Comparison of ENCODE assay signal across 8 cellular contexts in genomic region chr17:1267471-1267947, GRCh38. TPM values are rescaled to one million over a fixed set of nuclear protein-coding genes. Genes with fewer than 3 reads are reported as not detected.
A peak's percentile ranks its signal among the peaks of the same experiment; 100 is the strongest.
DNase-seq lines count a peak whose midpoint lies in the region; ATAC-seq and TF ChIP-seq lines count a peak whose summit lies in the region.

No MANE protein-coding gene starts in this region.

- ATAC-seq in GM18520 (IDR thresholded peaks at IDR 0.05; ENCODE audit: unreplicated experiment), result no peak

- H3K4me1 ChIP-seq in mesodermal cell (ENCODE audit: control insufficient read depth, insufficient read depth, low read length, poor library complexity, severe bottlenecking), result peaks cover 4% of the 10 kb centered on the region

- no peaks in the 10 kb centered on the region for H3K9me3 ChIP-seq in mesodermal cell (ENCODE audit: control insufficient read depth, low read length)

- TF ChIP-seq CTCF in AG10803 (conservative IDR thresholded peaks at IDR 0.05; ENCODE audit: low read length), result no peak
- no peak for TF ChIP-seq CTCF in LNCaP clone FGC (IDR thresholded peaks at IDR 0.05; ENCODE audit: control insufficient read depth, extremely low read depth, insufficient read depth)
- no peak for TF ChIP-seq CTCF in chondrocyte (IDR thresholded peaks at IDR 0.05)

- no peak overlapping the region for H3K27ac ChIP-seq in mesodermal cell (ENCODE audit: low read depth, low read length, severe bottlenecking)

- H3K4me3 ChIP-seq in AG10803 (ENCODE audit: low read length), result peak overlapping the region; percentile 72
- peak overlapping the region; percentile 78 for H3K4me3 ChIP-seq in LNCaP clone FGC (ENCODE audit: low read depth, low read length)
- peak overlapping the region; percentile 50 for H3K4me3 ChIP-seq in mesodermal cell (ENCODE audit: extremely low read depth, insufficient read depth, low read length, poor library complexity, severe bottlenecking)

- H3K4me1 Mint-ChIP-seq in chondrocyte (ENCODE audit: low read depth), result peaks cover 8% of the 10 kb centered on the region

- no peaks in the 10 kb centered on the region for H3K36me3 ChIP-seq in mesodermal cell (ENCODE audit: control insufficient read depth, insufficient read depth, low read length)

- DNase-seq in AG10803 (ENCODE audit: low read depth) (peak; percentile 20), LNCaP clone FGC (ENCODE audit: low read depth) (no peak), chondrocyte (ENCODE audit: low spot score) (no peak), DMS153 (lab: John Stamatoyannopoulos, UW) (no peak), RPMI8226 (no peak)
- no peak for DNase-seq in stimulated activated CD4-positive, alpha-beta T cell treated with anti-CD3 and anti-CD28 coated beads, Interleukin-4, amount 100 ng/mL, for 1 hour

- no peaks in the 10 kb centered on the region for H3K27me3 Mint-ChIP-seq in chondrocyte (ENCODE audit: low read depth)

- H3K4me3 Mint-ChIP-seq in chondrocyte (ENCODE audit: unreplicated experiment), result peak overlapping the region; percentile 70

- WGBS in mesodermal cell (ENCODE audit: insufficient coverage in 2 of 2), 2 experiments, result 48 to 53% methylated on average over 18 of the region's 18 CpGs

- H3K27ac Mint-ChIP-seq in chondrocyte (ENCODE audit: unreplicated experiment), result peak overlapping the region; percentile 74

- no peaks in the 10 kb centered on the region for H3K9me3 Mint-ChIP-seq in chondrocyte (ENCODE audit: low read depth)

- H3K36me3 Mint-ChIP-seq in chondrocyte (ENCODE audit: low read depth), result no peaks in the 10 kb centered on the region

RNA-seq across cellular contexts. Expression of gene BHLHA9, which starts 2.7 kb away (rescaled TPM):
- not detected in 3 replicates for total RNA-seq in chondrocyte
- polyA plus RNA-seq in mesodermal cell (2013, experiment 1 of 2), result not detected
- not detected for polyA plus RNA-seq in mesodermal cell (2013, experiment 2 of 2)

RNA-seq across cellular contexts. Expression of gene TRARG1, which starts 12.0 kb away (rescaled TPM):
- not detected in 3 replicates for total RNA-seq in chondrocyte
- not detected for polyA plus RNA-seq in mesodermal cell (2013, experiment 1 of 2)
- not detected for polyA plus RNA-seq in mesodermal cell (2013, experiment 2 of 2)
